In genomic region chr7:155886391-155887173, GRCh38 we compare ENCODE assay signal across 1 cellular context.
TF ChIP-seq lines count a peak whose summit lies in the region.

No MANE protein-coding gene starts in this region.

TF ChIP-seq in HepG2, 621 proteins besides CTCF, POLR2A, EP300 and RAD21 (continued from another document):
- TF ChIP-seq ZHX2 (IDR thresholded peaks at IDR 0.05; ENCODE audit: low read depth) (no peak), ZHX2 (CRISPR knock-in tag; IDR thresholded peaks at IDR 0.05; ENCODE audit: borderline replicate concordance) (no peak), ZSCAN25 (CRISPR knock-in tag; IDR thresholded peaks at IDR 0.05) (no peak), BCLAF1 (IDR thresholded peaks at IDR 0.05) (no peak), ZNF101 (CRISPR knock-in tag; IDR thresholded peaks at IDR 0.05; ENCODE audit: borderline replicate concordance, low read depth) (no peak), HNF1B (CRISPR knock-in tag; IDR thresholded peaks at IDR 0.05) (no peak), ZNF260 (CRISPR knock-in tag; IDR thresholded peaks at IDR 0.05; ENCODE audit: borderline replicate concordance, low read depth) (no peak)
